ENCODE assay signal across 8 cellular contexts in genomic region chr14:59483819-59484610, GRCh38. TPM values are rescaled to one million over a fixed set of nuclear protein-coding genes. Genes with fewer than 3 reads are reported as not detected.
DNase-seq lines count a peak whose midpoint lies in the region; ATAC-seq, FAIRE-seq and TF ChIP-seq lines count a peak whose summit lies in the region.

Gene JKAMP, plus strand, starts transcription at chr14:59484517. Its CDS starts 73 bp downstream, at chr14:59484590.
Gene L3HYPDH, minus strand, starts transcription at chr14:59484408. Its CDS starts 92 bp downstream, at chr14:59484316.

- CTCF ChIA-PET in activated CD4-positive, alpha-beta T cell treated with anti-CD3 and anti-CD28 coated beads for 36 hours (lab: Charles Lee): interaction anchor here (0.5 to 1.9 kb wide), 9 partner anchors 12 to 351 kb away, joined by 3 to 10 read pairs (median 3); partner anchors contain the start of gene DAAM1

- no peaks in the 10 kb centered on the region for H3K9me3 Mint-ChIP-seq in activated CD4-positive, alpha-beta T cell treated with anti-CD3 and anti-CD28 coated beads for 36 hours (ENCODE audit: low read depth)

- H3K4me1 Mint-ChIP-seq in activated CD4-positive, alpha-beta T cell treated with anti-CD3 and anti-CD28 coated beads for 36 hours: peaks cover 57% of the 10 kb centered on the region

- peak within 1 kb of the TSS; percentile 92 for H3K4me3 Mint-ChIP-seq in activated CD4-positive, alpha-beta T cell treated with anti-CD3 and anti-CD28 coated beads for 36 hours

- peak; percentile 69 for DNase-seq in GM19239 (ENCODE audit: insufficient read length, low spot score)
- DNase-seq in NCI-H524 (lab: John Stamatoyannopoulos, UW): peak; percentile 99
- DNase-seq in activated CD4-positive, alpha-beta T cell treated with anti-CD3 and anti-CD28 coated beads for 36 hours: peak; percentile 99
- DNase-seq in choroid plexus epithelial cell (ENCODE audit: low read depth): peak; percentile 96
- peak; percentile 96 for DNase-seq in kidney tubule cell (ENCODE audit: low spot score)
- peak; percentile 96 to 99 (median 98) for DNase-seq in stimulated activated CD4-positive, alpha-beta T cell treated with anti-CD3 and anti-CD28 coated beads, Interleukin-1b, Interleukin-23, amount 100 ng/mL, for 24 hours (ENCODE audit: low read depth in 4 of 4, low spot score in 1 of 4)

- H3K36me3 ChIP-seq in BLaER1: peaks cover 13% of the 10 kb centered on the region

- H4K20me1 ChIP-seq in BLaER1: peaks cover 31% of the 10 kb centered on the region

- peak; percentile 84 for FAIRE-seq in GM19239 (lab: Jason Lieb, UNC)

- peak; percentile 58 for TF ChIP-seq CTCF in choroid plexus epithelial cell (conservative IDR thresholded peaks at IDR 0.05; ENCODE audit: low read depth, low read length)

- peaks cover 51% of the 10 kb centered on the region for H3K4me1 ChIP-seq in BLaER1

- H3K4me2 ChIP-seq in BLaER1: peak within 1 kb of the TSS; percentile 92

- no peaks in the 10 kb centered on the region for H3K27me3 Mint-ChIP-seq in activated CD4-positive, alpha-beta T cell treated with anti-CD3 and anti-CD28 coated beads for 36 hours

- H3K27ac Mint-ChIP-seq in activated CD4-positive, alpha-beta T cell treated with anti-CD3 and anti-CD28 coated beads for 36 hours: peak within 1 kb of the TSS; percentile 89

- H3K9me3 ChIP-seq in BLaER1: no peaks in the 10 kb centered on the region

- H3K27me3 ChIP-seq in BLaER1: no peaks in the 10 kb centered on the region

- peaks cover 21% of the 10 kb centered on the region for H3K36me3 Mint-ChIP-seq in activated CD4-positive, alpha-beta T cell treated with anti-CD3 and anti-CD28 coated beads for 36 hours (ENCODE audit: low read depth)

- H3K27ac ChIP-seq in BLaER1: peak within 1 kb of the TSS; percentile 89

- peak; percentile 74 for ATAC-seq in HG03457 (IDR thresholded peaks at IDR 0.05; ENCODE audit: unreplicated experiment)
- ATAC-seq in activated CD4-positive, alpha-beta T cell treated with anti-CD3 and anti-CD28 coated beads for 36 hours: peak; percentile 97

- POLR2A ChIA-PET in activated CD4-positive, alpha-beta T cell treated with anti-CD3 and anti-CD28 coated beads for 36 hours (lab: Charles Lee): interaction anchor here (0.8 to 1.7 kb wide), 4 partner anchors 19 to 1057 kb away, joined by 3 to 9 read pairs (median 4); partner anchors contain the start of genes DAAM1, GPR135, KIAA0586 and PPM1A

- H3K4me3 ChIP-seq in BLaER1 (peak within 1 kb of the TSS; percentile 83), choroid plexus epithelial cell (ENCODE audit: low read depth, low read length) (peak within 1 kb of the TSS; percentile 91)

- intact Hi-C loops in activated CD4-positive, alpha-beta T cell treated with anti-CD3 and anti-CD28 coated beads for 36 hours (cut with DNase I, micrococcal nuclease): loop anchor here (1.0 to 5.0 kb wide), 9 partner anchors 19 to 1057 kb away; partner anchors contain the start of genes DAAM1 (in 2 of the 2), CCDC175 (in 1 of the 2), DHRS7 (in 1 of the 2) and GPR135 (in 1 of the 2)

- peak within 1 kb of the TSS; percentile 89 for H3K9ac ChIP-seq in BLaER1

RNA-seq across cellular contexts. Expression of gene JKAMP, which starts in this region (rescaled TPM):
- 10 to 100 TPM; 18.0 to 20.2 TPM for total RNA-seq in activated CD4-positive, alpha-beta T cell treated with anti-CD3 and anti-CD28 coated beads for 36 hours

RNA-seq across cellular contexts. Expression of gene L3HYPDH, which starts in this region (rescaled TPM):
- total RNA-seq in activated CD4-positive, alpha-beta T cell treated with anti-CD3 and anti-CD28 coated beads for 36 hours: 10 to 100 TPM in 1 of 2 experiments, 1 to 10 TPM in 1; 9.3 to 11.8 TPM

Comparison
In these comparisons a context has a peak if more than half of its experiments do, and no peak if none do; other contexts are left out.
1. Peak in every context shown above with its lines: DNase-seq, ATAC-seq, H3K4me3 ChIP-seq and H3K27ac ChIP-seq.